In genomic region chr3:2653706-2654105, GRCh38 we compare ENCODE assay signal across 31 cellular contexts.
"Had no signal": no experiment of that assay in that cellular context is flagged by ENCODE, and none has a peak within 500 bp of the region (broad histone marks: within the 10 kb centered on the region; RNA-seq: fewer than 3 reads in every experiment).

No MANE protein-coding gene starts in this region.

- ATAC-seq: activated naive CD4-positive, alpha-beta T cell treated with anti-CD3 and anti-CD28 coated beads, Interleukin-2, amount 50 U/mL, for 72 hours; activated T-cell treated with anti-CD3 and anti-CD28 coated beads, Interleukin-2, amount 50 U/mL, for 72 hours; heart left ventricle; pancreas; psoas muscle; stimulated activated memory B cell treated with anti-CD40 and anti-IgM and Interleukin-4, amounts not matched to agents 10 μg/mL and 1 μg/mL and 100 μg/mL, for 72 hours; stimulated activated naive CD8-positive, alpha-beta T cell treated with anti-CD3 and anti-CD28 coated beads, Interleukin-15, amount 100 ng/mL, for 72 hours had no signal

- H3K4me1 ChIP-seq: esophagus squamous epithelium, psoas muscle, sigmoid colon, uterus had no signal

- H3K4me3 ChIP-seq: esophagus squamous epithelium, heart left ventricle, left ventricle myocardium inferior, lung, pancreas, psoas muscle, sigmoid colon, uterus had no signal

- H3K9me3 ChIP-seq: esophagus squamous epithelium, pancreas, psoas muscle, sigmoid colon, uterus had no signal

- H3K36me3 ChIP-seq: esophagus squamous epithelium, heart left ventricle, left ventricle myocardium inferior, pancreas, sigmoid colon, uterus had no signal

- H3K27me3 ChIP-seq: esophagus squamous epithelium, heart left ventricle, pancreas, sigmoid colon, uterus had no signal

- H3K27ac ChIP-seq: epithelial cell of prostate, esophagus squamous epithelium, heart left ventricle, left ventricle myocardium inferior, pancreas, psoas muscle, sigmoid colon, uterus, VCaP had no signal

- FAIRE-seq: bronchial epithelial cell, pancreas, small intestine, TTC549 had no signal

- DNase-seq: activated CD4-positive, alpha-beta T cell treated with anti-CD3 and anti-CD28 coated beads for 4 hours; activated CD4-positive, alpha-beta T cell treated with anti-CD3 and anti-CD28 coated beads, Interleukin-2, amount 50 U/mL, for 4 hours; activated naive CD4-positive, alpha-beta T cell; activated T-cell treated with anti-CD3 and anti-CD28 coated beads for 4 hours; activated T-cell treated with anti-CD3 and anti-CD28 coated beads, Interleukin-2, amount 50 U/mL, for 72 hours; anterior cingulate cortex; endodermal cell; esophagus squamous epithelium; foreskin fibroblast; heart left ventricle; hypothalamus; left ventricle myocardium inferior; naive B cell; pancreas; psoas muscle; sigmoid colon; small intestine; stimulated activated CD4-positive, alpha-beta T cell treated with anti-CD3 and anti-CD28 coated beads, Interleukin-1b, Interleukin-23, amount 100 ng/mL, for 48 hours; stimulated activated CD4-positive, alpha-beta T cell treated with anti-CD3 and anti-CD28 coated beads, Interleukin-4, amount 100 ng/mL, for 4 hours; stimulated activated CD8-positive, alpha-beta memory T cell treated with anti-CD3 and anti-CD28 coated beads, Interleukin-4, amount 100 ng/mL, for 48 hours; stimulated activated naive CD8-positive, alpha-beta T cell treated with anti-CD3 and anti-CD28 coated beads, Interleukin-15, amount 100 ng/mL, for 72 hours; substantia nigra; T-helper 9 cell; uterus had no signal
